15 cellular contexts compared by ENCODE assay signal in the genomic region with DNA sequence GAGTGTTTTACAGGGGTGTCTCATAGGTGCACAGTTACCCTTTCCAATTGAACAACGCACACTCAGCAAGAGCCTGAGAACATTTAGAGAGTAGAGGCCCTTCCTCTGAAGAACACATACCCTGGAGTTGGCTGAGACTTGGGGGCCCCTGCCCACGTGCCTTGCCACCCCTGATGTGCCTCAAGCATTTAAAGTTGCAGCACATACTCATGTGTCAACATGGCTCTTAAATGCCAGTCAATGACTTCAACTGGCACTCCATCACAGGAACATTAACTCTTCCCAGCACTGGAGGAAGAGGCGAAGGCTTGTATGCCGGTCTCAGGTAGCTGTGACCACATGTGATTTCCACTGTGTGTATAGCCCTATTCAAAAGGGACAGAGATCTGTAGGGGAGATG. TPM values are rescaled to one million over a fixed set of nuclear protein-coding genes. Genes with fewer than 3 reads are reported as not detected.
DNase-seq lines count a peak whose midpoint lies in the region; ATAC-seq and TF ChIP-seq lines count a peak whose summit lies in the region.
"Had no signal": no experiment of that assay in that cellular context is flagged by ENCODE, and none has a peak within 500 bp of the region (broad histone marks: within the 10 kb centered on the region; RNA-seq: fewer than 3 reads in every experiment).

No MANE protein-coding gene starts in this region.

- no peak overlapping the region for H2AK5ac ChIP-seq in mesenchymal stem cell (ENCODE audit: low read length, severe bottlenecking)

- no peaks in the 10 kb centered on the region for H3K27me3 ChIP-seq in BLaER1 treated with 17β-estradiol and CSF1 and Interleukin-3, amounts not matched to agents 10 nM and 100 nM
- H3K27me3 ChIP-seq in Loucy (ENCODE audit: insufficient read depth, low read length, poor library complexity, severe bottlenecking) (no peaks in the 10 kb centered on the region), SU-DHL-6 (ENCODE audit: low read length) (no peaks in the 10 kb centered on the region), mesenchymal stem cell (ENCODE audit: control insufficient read depth in 1 of 2, insufficient read depth in 1 of 2, low read length in 2 of 2) (no peaks in the 10 kb centered on the region)

- H3K79me1 ChIP-seq in mesenchymal stem cell (replicated peaks; ENCODE audit: low read length, poor library complexity, severe bottlenecking), result peaks cover 33% of the 10 kb centered on the region

- no peak overlapping the region for H3K4me3 ChIP-seq in BLaER1 treated with 17β-estradiol and CSF1 and Interleukin-3, amounts not matched to agents 10 nM and 100 nM
- peak overlapping the region; percentile 5 for H3K4me3 ChIP-seq in Loucy (ENCODE audit: low read length, poor library complexity, severe bottlenecking)
- no peak overlapping the region for H3K4me3 ChIP-seq in SU-DHL-6 (ENCODE audit: insufficient read depth, low read length, poor library complexity, severe bottlenecking)
- H3K4me3 ChIP-seq in mesenchymal stem cell (ENCODE audit: insufficient read depth in 1 of 2, low read depth in 1 of 2, low read length in 2 of 2), result no peak overlapping the region

- no peak for ATAC-seq in GM21367 (IDR thresholded peaks at IDR 0.05; ENCODE audit: unreplicated experiment)
- no peak for ATAC-seq in HG02610 (IDR thresholded peaks at IDR 0.05; ENCODE audit: unreplicated experiment)

- peak overlapping the region; percentile 18 for H4K91ac ChIP-seq in mesenchymal stem cell (ENCODE audit: low read length)

- no peak overlapping the region for H3K27ac ChIP-seq in BLaER1 treated with 17β-estradiol and CSF1 and Interleukin-3, amounts not matched to agents 10 nM and 100 nM
- peak overlapping the region; percentile 93 for H3K27ac ChIP-seq in SU-DHL-6 (ENCODE audit: low read depth, low read length)
- H3K27ac ChIP-seq in mesenchymal stem cell (ENCODE audit: low read length, poor library complexity, severe bottlenecking), result no peak overlapping the region

- H3K9me3 ChIP-seq in BLaER1 treated with 17β-estradiol and CSF1 and Interleukin-3, amounts not matched to agents 10 nM and 100 nM (replicated peaks in 1 of 11), result no peaks in the 10 kb centered on the region
- H3K9me3 ChIP-seq in Loucy (ENCODE audit: insufficient read depth, low read depth, low read length) (no peaks in the 10 kb centered on the region), SU-DHL-6 (ENCODE audit: insufficient read depth, low read length) (no peaks in the 10 kb centered on the region), mesenchymal stem cell (ENCODE audit: control insufficient read depth, low read length) (no peaks in the 10 kb centered on the region)

- H2BK120ac ChIP-seq in mesenchymal stem cell (ENCODE audit: low read depth, low read length), result no peak overlapping the region

- DNase-seq in mesenchymal stem cell (no peak), glomerular visceral epithelial cell (ENCODE audit: extremely low spot score) (no peak), GM10266 (ENCODE audit: extremely low spot score) (no peak)
- DNase-seq: CD8-positive, alpha-beta memory T cell; H7; NCI-H1048; NCI-H146; NCI-H2107; NCI-H748 treated with DMSO at 0.1 percent for 48 hours; RPMI8226 had no signal

- peak overlapping the region in 7 of 11 experiments; percentile 4 to 41 (median 8); a peak in 7 of 22 replicates for H3K4me2 ChIP-seq in BLaER1 treated with 17β-estradiol and CSF1 and Interleukin-3, amounts not matched to agents 10 nM and 100 nM
- H3K4me2 ChIP-seq in Loucy (ENCODE audit: low read depth, low read length, poor library complexity, severe bottlenecking) (peak overlapping the region; percentile 60), SU-DHL-6 (ENCODE audit: low read depth, low read length, poor library complexity, severe bottlenecking) (peak overlapping the region; percentile 84), mesenchymal stem cell (ENCODE audit: low read length, poor library complexity, severe bottlenecking) (no peak overlapping the region)

- peaks cover 0 to 19% (median 7%) of the 10 kb centered on the region in 11 experiments; a peak in 13 of 22 replicates for H3K36me3 ChIP-seq in BLaER1 treated with 17β-estradiol and CSF1 and Interleukin-3, amounts not matched to agents 10 nM and 100 nM
- H3K36me3 ChIP-seq in Loucy (ENCODE audit: insufficient read depth, low read length) (no peaks in the 10 kb centered on the region), SU-DHL-6 (ENCODE audit: low read length) (0 out of 2 replicates have a peak, but pooled peaks cover 6% of the 10 kb centered on the region), mesenchymal stem cell (ENCODE audit: control insufficient read depth in 1 of 2, insufficient read depth in 2 of 2, low read depth in 1 of 2, low read length in 2 of 2) (peaks cover 4 to 26% of the 10 kb centered on the region in 2 experiments)

- H2BK15ac ChIP-seq in mesenchymal stem cell (ENCODE audit: low read depth, poor library complexity, severe bottlenecking), result no peak overlapping the region

- H3K4ac ChIP-seq in mesenchymal stem cell (ENCODE audit: low read depth in 1 of 2, low read length in 2 of 2), result no peak overlapping the region

- H3F3A ChIP-seq in Loucy (ENCODE audit: low read depth), result no peaks in the 10 kb centered on the region
- peaks cover 31% of the 10 kb centered on the region for H3F3A ChIP-seq in SU-DHL-6 (ENCODE audit: insufficient read depth)

- H3K18ac ChIP-seq in mesenchymal stem cell (ENCODE audit: low read depth in 1 of 2, low read length in 2 of 2), result peak overlapping the region; percentile 28 to 55

- no peak overlapping the region for H3K9ac ChIP-seq in BLaER1 treated with 17β-estradiol and CSF1 and Interleukin-3, amounts not matched to agents 10 nM and 100 nM
- H3K9ac ChIP-seq in Loucy (ENCODE audit: low read depth, low read length, poor library complexity, severe bottlenecking) (peak overlapping the region; percentile 11), SU-DHL-6 (ENCODE audit: low read length) (no peak overlapping the region), mesenchymal stem cell (ENCODE audit: low read length) (no peak overlapping the region)

- H4K8ac ChIP-seq in mesenchymal stem cell (ENCODE audit: low read length), result peak overlapping the region; percentile 31

- no peak for TF ChIP-seq CTCF in Loucy (conservative IDR thresholded peaks at IDR 0.05; ENCODE audit: low read length)
- TF ChIP-seq CTCF in SU-DHL-6 (IDR thresholded peaks at IDR 0.05; ENCODE audit: insufficient read depth, low read length, poor library complexity, severe bottlenecking), result no peak
- no peak for TF ChIP-seq CTCF in GM10266 (IDR thresholded peaks at IDR 0.05; ENCODE audit: control insufficient read depth, insufficient read depth, low read depth, missing control alignments)

- H2AFZ ChIP-seq in Loucy (ENCODE audit: low read length), result no peak overlapping the region
- no peak overlapping the region for H2AFZ ChIP-seq in SU-DHL-6 (ENCODE audit: low read depth, low read length, severe bottlenecking)
- H2AFZ ChIP-seq in mesenchymal stem cell (ENCODE audit: low read depth, low read length), result no peak overlapping the region

- no peak overlapping the region for H2BK5ac ChIP-seq in mesenchymal stem cell (ENCODE audit: low read depth, low read length, poor library complexity, severe bottlenecking)

- H3K4me1 ChIP-seq in BLaER1 treated with 17β-estradiol and CSF1 and Interleukin-3, amounts not matched to agents 10 nM and 100 nM, result peaks cover 57 to 85% (median 69%) of the 10 kb centered on the region in 10 experiments
- H3K4me1 ChIP-seq in Loucy (ENCODE audit: insufficient read depth, low read length, poor library complexity, severe bottlenecking) (peaks cover 74% of the 10 kb centered on the region), mesenchymal stem cell (ENCODE audit: control insufficient read depth, insufficient read depth, low read depth, low read length) (peaks cover 17% of the 10 kb centered on the region)

- no peak overlapping the region for H3K14ac ChIP-seq in mesenchymal stem cell (ENCODE audit: low read length in 2 of 2)

- H3K9me2 ChIP-seq in Loucy (replicated peaks; ENCODE audit: low read depth, low read length) (no peaks in the 10 kb centered on the region), SU-DHL-6 (replicated peaks; ENCODE audit: insufficient read depth, low read length) (no peaks in the 10 kb centered on the region)

- peaks cover 42 to 100% (median 83%) of the 10 kb centered on the region in 11 experiments; a peak in 21 of 22 replicates for H4K20me1 ChIP-seq in BLaER1 treated with 17β-estradiol and CSF1 and Interleukin-3, amounts not matched to agents 10 nM and 100 nM
- H4K20me1 ChIP-seq in Loucy (ENCODE audit: insufficient read depth, low read length, poor library complexity, severe bottlenecking), result no peaks in the 10 kb centered on the region
- H4K20me1 ChIP-seq in SU-DHL-6 (ENCODE audit: low read depth, low read length), result no peaks in the 10 kb centered on the region

- no peak overlapping the region for H3K23ac ChIP-seq in mesenchymal stem cell (ENCODE audit: low read length in 2 of 2)

- peaks cover 53% of the 10 kb centered on the region for H3K79me2 ChIP-seq in Loucy (ENCODE audit: insufficient read depth, low read length)
- peaks cover 83% of the 10 kb centered on the region for H3K79me2 ChIP-seq in SU-DHL-6 (ENCODE audit: insufficient read depth, low read length)

- WGBS in mesenchymal stem cell, result 98% methylated on average over 4 of the region's 4 CpGs

- peak overlapping the region in 1 of 2 experiments; percentile 68 for H2BK12ac ChIP-seq in mesenchymal stem cell (ENCODE audit: low read length in 2 of 2)

RNA-seq across cellular contexts. Expression of gene SPRED2, which starts 57.4 kb away (rescaled TPM):
- polyA plus RNA-seq in mesenchymal stem cell (2013, experiment 1 of 2), result 47.3 TPM
- 45.9 TPM for polyA plus RNA-seq in mesenchymal stem cell (2013, experiment 2 of 2)
